1 cellular context compared by ENCODE assay signal in the genomic region with DNA sequence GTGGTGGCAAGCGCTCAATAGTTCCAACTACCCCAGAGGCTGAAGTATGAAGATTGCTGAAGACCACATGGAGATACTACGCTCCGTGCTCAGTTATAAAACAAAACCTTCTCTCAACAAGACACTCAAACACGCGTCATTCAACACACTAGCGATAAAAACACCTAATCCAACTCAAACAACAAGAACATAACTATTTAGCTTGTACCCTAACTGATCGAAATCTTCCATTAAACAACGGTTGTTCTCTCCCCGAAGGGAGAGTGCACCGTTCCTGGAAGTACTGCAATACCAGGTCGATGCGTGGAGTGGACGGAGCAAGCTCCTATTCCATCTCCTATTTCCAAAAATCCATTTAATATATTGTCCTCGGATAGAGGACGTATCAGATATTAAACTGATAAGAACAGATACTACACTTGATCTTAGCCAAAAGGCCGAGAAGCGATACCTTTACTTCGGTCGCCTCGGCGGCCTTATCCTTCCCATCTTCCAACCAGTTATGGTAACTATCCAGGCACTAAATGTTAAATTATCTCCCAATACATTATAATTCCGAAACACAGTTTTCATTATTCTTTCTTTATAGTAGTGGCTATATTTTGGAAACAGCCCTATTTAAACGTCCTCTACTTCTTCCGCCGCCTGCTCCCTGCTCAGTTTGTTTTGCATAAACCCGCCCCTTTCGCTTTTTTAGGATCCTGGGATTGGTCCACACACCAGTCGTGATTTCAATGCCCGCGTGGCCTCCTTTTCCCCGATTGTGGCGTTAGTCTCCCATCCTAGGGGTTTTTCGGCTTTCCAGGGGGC.
TF ChIP-seq lines count a peak whose summit lies in the region.

No MANE protein-coding gene starts in this region.

TF ChIP-seq in HepG2, 621 proteins besides CTCF, POLR2A, EP300 and RAD21 (continued from another document and continues in another):
- TF ChIP-seq, protein P1, sequence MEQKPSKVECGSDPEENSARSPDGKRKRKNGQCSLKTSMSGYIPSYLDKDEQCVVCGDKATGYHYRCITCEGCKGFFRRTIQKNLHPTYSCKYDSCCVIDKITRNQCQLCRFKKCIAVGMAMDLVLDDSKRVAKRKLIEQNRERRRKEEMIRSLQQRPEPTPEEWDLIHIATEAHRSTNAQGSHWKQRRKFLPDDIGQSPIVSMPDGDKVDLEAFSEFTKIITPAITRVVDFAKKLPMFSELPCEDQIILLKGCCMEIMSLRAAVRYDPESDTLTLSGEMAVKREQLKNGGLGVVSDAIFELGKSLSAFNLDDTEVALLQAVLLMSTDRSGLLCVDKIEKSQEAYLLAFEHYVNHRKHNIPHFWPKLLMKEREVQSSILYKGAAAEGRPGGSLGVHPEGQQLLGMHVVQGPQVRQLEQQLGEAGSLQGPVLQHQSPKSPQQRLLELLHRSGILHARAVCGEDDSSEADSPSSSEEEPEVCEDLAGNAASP (CRISPR knock-in tag; IDR thresholded peaks at IDR 0.05; ENCODE audit: borderline replicate concordance), result peak; percentile 86
- TF ChIP-seq ZFYVE20 (CRISPR knock-in tag; IDR thresholded peaks at IDR 0.05; ENCODE audit: borderline replicate concordance, low read depth), result peak; percentile 51; the same call in 1 of the 2 replicates
- TF ChIP-seq RCOR2 (CRISPR knock-in tag; IDR thresholded peaks at IDR 0.05), result peak; percentile 78
- TF ChIP-seq ZNF83 (CRISPR knock-in tag; IDR thresholded peaks at IDR 0.05; ENCODE audit: borderline replicate concordance), result no peak
- TF ChIP-seq GATAD1 (CRISPR knock-in tag; IDR thresholded peaks at IDR 0.05), result peak; percentile 83
- TF ChIP-seq ZNF264 (CRISPR knock-in tag; IDR thresholded peaks at IDR 0.05), result peak; percentile 96
- peak; percentile 66; the same call in 1 of the 2 replicates for TF ChIP-seq ZNF354B (CRISPR knock-in tag; IDR thresholded peaks at IDR 0.05)
- peak; percentile 43 for TF ChIP-seq NFE2 (CRISPR knock-in tag; IDR thresholded peaks at IDR 0.05)
- TF ChIP-seq, protein P2, sequence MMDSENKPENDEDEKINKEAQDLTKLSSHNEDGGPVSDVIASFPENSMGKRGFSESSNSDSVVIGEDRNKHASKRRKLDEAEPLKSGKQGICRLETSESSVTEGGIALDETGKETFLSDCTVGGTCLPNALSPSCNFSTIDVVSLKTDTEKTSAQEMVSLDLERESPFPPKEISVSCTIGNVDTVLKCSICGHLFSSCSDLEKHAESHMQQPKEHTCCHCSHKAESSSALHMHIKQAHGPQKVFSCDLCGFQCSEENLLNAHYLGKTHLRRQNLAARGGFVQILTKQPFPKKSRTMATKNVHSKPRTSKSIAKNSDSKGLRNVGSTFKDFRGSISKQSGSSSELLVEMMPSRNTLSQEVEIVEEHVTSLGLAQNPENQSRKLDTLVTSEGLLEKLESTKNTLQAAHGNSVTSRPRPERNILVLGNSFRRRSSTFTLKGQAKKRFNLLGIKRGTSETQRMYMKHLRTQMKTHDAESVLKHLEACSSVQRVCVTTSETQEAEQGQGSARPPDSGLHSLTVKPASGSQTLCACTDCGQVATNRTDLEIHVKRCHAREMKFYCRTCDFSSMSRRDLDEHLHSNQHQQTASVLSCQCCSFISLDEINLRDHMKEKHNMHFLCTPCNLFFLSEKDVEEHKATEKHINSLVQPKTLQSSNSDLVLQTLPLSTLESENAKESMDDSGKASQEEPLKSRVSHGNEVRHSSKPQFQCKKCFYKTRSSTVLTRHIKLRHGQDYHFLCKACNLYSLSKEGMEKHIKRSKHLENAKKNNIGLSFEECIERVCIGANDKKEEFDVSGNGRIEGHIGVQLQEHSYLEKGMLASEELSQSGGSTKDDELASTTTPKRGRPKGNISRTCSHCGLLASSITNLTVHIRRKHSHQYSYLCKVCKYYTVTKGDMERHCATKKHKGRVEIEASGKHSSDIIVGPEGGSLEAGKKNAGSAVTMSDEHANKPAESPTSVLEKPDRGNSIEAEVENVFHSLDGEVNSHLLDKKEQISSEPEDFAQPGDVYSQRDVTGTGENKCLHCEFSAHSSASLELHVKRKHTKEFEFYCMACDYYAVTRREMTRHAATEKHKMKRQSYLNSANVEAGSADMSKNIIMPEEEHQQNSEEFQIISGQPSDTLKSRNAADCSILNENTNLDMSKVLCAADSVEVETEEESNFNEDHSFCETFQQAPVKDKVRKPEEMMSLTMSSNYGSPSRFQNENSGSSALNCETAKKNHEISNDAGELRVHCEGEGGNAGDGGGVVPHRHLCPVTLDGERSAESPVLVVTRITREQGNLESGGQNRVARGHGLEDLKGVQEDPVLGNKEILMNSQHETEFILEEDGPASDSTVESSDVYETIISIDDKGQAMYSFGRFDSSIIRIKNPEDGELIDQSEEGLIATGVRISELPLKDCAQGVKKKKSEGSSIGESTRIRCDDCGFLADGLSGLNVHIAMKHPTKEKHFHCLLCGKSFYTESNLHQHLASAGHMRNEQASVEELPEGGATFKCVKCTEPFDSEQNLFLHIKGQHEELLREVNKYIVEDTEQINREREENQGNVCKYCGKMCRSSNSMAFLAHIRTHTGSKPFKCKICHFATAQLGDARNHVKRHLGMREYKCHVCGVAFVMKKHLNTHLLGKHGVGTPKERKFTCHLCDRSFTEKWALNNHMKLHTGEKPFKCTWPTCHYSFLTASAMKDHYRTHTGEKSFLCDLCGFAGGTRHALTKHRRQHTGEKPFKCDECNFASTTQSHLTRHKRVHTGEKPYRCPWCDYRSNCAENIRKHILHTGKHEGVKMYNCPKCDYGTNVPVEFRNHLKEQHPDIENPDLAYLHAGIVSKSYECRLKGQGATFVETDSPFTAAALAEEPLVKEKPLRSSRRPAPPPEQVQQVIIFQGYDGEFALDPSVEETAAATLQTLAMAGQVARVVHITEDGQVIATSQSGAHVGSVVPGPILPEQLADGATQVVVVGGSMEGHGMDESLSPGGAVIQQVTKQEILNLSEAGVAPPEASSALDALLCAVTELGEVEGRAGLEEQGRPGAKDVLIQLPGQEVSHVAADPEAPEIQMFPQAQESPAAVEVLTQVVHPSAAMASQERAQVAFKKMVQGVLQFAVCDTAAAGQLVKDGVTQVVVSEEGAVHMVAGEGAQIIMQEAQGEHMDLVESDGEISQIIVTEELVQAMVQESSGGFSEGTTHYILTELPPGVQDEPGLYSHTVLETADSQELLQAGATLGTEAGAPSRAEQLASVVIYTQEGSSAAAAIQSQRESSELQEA (CRISPR knock-in tag; IDR thresholded peaks at IDR 0.05; ENCODE audit: not compliant biosample characterization), result no peak
- TF ChIP-seq HNF4G (IDR thresholded peaks at IDR 0.05; ENCODE audit: borderline replicate concordance, low read depth, low read length), result peak; percentile 36; the same call in 1 of the 2 replicates
- 0 out of 2 replicates have a peak, but pooled peaks have one; percentile 58 for TF ChIP-seq HNF4G (CRISPR knock-in tag; IDR thresholded peaks at IDR 0.05; ENCODE audit: borderline replicate concordance, low read depth)
- no peak for TF ChIP-seq NFATC3 (CRISPR knock-in tag; IDR thresholded peaks at IDR 0.05)
- TF ChIP-seq CEBPG (CRISPR knock-in tag; IDR thresholded peaks at IDR 0.05), result peak; percentile 77
- no peak for TF ChIP-seq SMARCC2 (IDR thresholded peaks at IDR 0.05)
- TF ChIP-seq HOXA5 (CRISPR knock-in tag; IDR thresholded peaks at IDR 0.05), result peak; percentile 97
- TF ChIP-seq, protein P3, sequence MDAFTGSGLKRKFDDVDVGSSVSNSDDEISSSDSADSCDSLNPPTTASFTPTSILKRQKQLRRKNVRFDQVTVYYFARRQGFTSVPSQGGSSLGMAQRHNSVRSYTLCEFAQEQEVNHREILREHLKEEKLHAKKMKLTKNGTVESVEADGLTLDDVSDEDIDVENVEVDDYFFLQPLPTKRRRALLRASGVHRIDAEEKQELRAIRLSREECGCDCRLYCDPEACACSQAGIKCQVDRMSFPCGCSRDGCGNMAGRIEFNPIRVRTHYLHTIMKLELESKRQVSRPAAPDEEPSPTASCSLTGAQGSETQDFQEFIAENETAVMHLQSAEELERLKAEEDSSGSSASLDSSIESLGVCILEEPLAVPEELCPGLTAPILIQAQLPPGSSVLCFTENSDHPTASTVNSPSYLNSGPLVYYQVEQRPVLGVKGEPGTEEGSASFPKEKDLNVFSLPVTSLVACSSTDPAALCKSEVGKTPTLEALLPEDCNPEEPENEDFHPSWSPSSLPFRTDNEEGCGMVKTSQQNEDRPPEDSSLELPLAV (CRISPR knock-in tag; conservative IDR thresholded peaks at IDR 0.05; ENCODE audit: low read depth), result peak; percentile 95
- TF ChIP-seq PAF1 (CRISPR knock-in tag; IDR thresholded peaks at IDR 0.05), result peak; percentile 91
- TF ChIP-seq NPAS2 (CRISPR knock-in tag; IDR thresholded peaks at IDR 0.05; ENCODE audit: borderline replicate concordance), result no peak
- TF ChIP-seq, protein P4, sequence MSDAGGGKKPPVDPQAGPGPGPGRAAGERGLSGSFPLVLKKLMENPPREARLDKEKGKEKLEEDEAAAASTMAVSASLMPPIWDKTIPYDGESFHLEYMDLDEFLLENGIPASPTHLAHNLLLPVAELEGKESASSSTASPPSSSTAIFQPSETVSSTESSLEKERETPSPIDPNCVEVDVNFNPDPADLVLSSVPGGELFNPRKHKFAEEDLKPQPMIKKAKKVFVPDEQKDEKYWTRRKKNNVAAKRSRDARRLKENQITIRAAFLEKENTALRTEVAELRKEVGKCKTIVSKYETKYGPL (CRISPR knock-in tag; IDR thresholded peaks at IDR 0.05), result peak; percentile 83; the same call in 1 of the 2 replicates
- TF ChIP-seq MTA3 (CRISPR knock-in tag; IDR thresholded peaks at IDR 0.05), result no peak
- TF ChIP-seq NFRKB (IDR thresholded peaks at IDR 0.05), result no peak
- no peak for TF ChIP-seq SCMH1 (CRISPR knock-in tag; IDR thresholded peaks at IDR 0.05; ENCODE audit: borderline replicate concordance)
- TF ChIP-seq ZNF569 (CRISPR knock-in tag; IDR thresholded peaks at IDR 0.05; ENCODE audit: borderline replicate concordance), result no peak
- peak; percentile 99 for TF ChIP-seq SOX13 (IDR thresholded peaks at IDR 0.05)
- peak; percentile 84 to 100 for TF ChIP-seq SOX13 (CRISPR knock-in tag; conservative IDR thresholded peaks at IDR 0.05 in 1 of 2, IDR thresholded peaks at IDR 0.05 in 1 of 2)
- TF ChIP-seq CBX5 (CRISPR knock-in tag; IDR thresholded peaks at IDR 0.05; ENCODE audit: borderline replicate concordance), result peak; percentile 97
- peak; percentile 96 for TF ChIP-seq DNMT3B (CRISPR knock-in tag; conservative IDR thresholded peaks at IDR 0.05)
- peak; percentile 86 for TF ChIP-seq ZNF24 (IDR thresholded peaks at IDR 0.05)
- TF ChIP-seq PHF8 (CRISPR knock-in tag; IDR thresholded peaks at IDR 0.05), result peak; percentile 58
- peak; percentile 97 for TF ChIP-seq SMAD9 (CRISPR knock-in tag; IDR thresholded peaks at IDR 0.05)
- TF ChIP-seq NR2C2 (CRISPR knock-in tag; IDR thresholded peaks at IDR 0.05; ENCODE audit: borderline replicate concordance), result peak; percentile 69; the same call in 1 of the 2 replicates
- TF ChIP-seq ELF4 (CRISPR knock-in tag; IDR thresholded peaks at IDR 0.05; ENCODE audit: borderline replicate concordance), result no peak
- no peak for TF ChIP-seq FOXA1 (IDR thresholded peaks at IDR 0.05)
- TF ChIP-seq FOXA1 (CRISPR knock-in tag; IDR thresholded peaks at IDR 0.05), result peak; percentile 58
- TF ChIP-seq FLYWCH1 (CRISPR knock-in tag; IDR thresholded peaks at IDR 0.05), result no peak
- peak; percentile 73 for TF ChIP-seq BORCS8-MEF2B (CRISPR knock-in tag; IDR thresholded peaks at IDR 0.05)
- TF ChIP-seq, protein P5, sequence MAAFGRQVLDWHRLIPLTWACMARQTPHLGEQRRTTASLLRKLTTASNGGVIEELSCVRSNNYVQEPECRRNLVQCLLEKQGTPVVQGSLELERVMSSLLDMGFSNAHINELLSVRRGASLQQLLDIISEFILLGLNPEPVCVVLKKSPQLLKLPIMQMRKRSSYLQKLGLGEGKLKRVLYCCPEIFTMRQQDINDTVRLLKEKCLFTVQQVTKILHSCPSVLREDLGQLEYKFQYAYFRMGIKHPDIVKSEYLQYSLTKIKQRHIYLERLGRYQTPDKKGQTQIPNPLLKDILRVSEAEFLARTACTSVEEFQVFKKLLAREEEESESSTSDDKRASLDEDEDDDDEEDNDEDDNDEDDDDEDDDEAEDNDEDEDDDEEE (CRISPR knock-in tag; IDR thresholded peaks at IDR 0.05), result peak; percentile 58; the same call in 1 of the 2 replicates
- TF ChIP-seq TGIF2 (CRISPR knock-in tag; IDR thresholded peaks at IDR 0.05), result peak; percentile 86
- TF ChIP-seq, protein P6, sequence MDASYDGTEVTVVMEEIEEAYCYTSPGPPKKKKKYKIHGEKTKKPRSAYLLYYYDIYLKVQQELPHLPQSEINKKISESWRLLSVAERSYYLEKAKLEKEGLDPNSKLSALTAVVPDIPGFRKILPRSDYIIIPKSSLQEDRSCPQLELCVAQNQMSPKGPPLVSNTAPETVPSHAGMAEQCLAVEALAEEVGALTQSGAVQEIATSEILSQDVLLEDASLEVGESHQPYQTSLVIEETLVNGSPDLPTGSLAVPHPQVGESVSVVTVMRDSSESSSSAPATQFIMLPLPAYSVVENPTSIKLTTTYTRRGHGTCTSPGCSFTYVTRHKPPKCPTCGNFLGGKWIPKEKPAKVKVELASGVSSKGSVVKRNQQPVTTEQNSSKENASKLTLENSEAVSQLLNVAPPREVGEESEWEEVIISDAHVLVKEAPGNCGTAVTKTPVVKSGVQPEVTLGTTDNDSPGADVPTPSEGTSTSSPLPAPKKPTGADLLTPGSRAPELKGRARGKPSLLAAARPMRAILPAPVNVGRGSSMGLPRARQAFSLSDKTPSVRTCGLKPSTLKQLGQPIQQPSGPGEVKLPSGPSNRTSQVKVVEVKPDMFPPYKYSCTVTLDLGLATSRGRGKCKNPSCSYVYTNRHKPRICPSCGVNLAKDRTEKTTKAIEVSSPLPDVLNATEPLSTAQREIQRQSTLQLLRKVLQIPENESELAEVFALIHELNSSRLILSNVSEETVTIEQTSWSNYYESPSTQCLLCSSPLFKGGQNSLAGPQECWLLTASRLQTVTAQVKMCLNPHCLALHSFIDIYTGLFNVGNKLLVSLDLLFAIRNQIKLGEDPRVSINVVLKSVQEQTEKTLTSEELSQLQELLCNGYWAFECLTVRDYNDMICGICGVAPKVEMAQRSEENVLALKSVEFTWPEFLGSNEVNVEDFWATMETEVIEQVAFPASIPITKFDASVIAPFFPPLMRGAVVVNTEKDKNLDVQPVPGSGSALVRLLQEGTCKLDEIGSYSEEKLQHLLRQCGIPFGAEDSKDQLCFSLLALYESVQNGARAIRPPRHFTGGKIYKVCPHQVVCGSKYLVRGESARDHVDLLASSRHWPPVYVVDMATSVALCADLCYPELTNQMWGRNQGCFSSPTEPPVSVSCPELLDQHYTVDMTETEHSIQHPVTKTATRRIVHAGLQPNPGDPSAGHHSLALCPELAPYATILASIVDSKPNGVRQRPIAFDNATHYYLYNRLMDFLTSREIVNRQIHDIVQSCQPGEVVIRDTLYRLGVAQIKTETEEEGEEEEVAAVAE (CRISPR knock-in tag; IDR thresholded peaks at IDR 0.05; ENCODE audit: borderline replicate concordance), result peak; percentile 96
- no peak for TF ChIP-seq ZNF317 (CRISPR knock-in tag; IDR thresholded peaks at IDR 0.05)
- TF ChIP-seq SRY (CRISPR knock-in tag; IDR thresholded peaks at IDR 0.05), result no peak; the same call in 1 of the 2 replicates
- no peak for TF ChIP-seq ADNP (CRISPR knock-in tag; IDR thresholded peaks at IDR 0.05)
- peak; percentile 83 for TF ChIP-seq PITX1 (CRISPR knock-in tag; IDR thresholded peaks at IDR 0.05)
- TF ChIP-seq ZNF33A (CRISPR knock-in tag; IDR thresholded peaks at IDR 0.05; ENCODE audit: borderline replicate concordance), result 0 out of 2 replicates have a peak, but pooled peaks have one; percentile 50
- peak; percentile 70; the same call in 1 of the 2 replicates for TF ChIP-seq ZNF335 (CRISPR knock-in tag; IDR thresholded peaks at IDR 0.05)
- no peak for TF ChIP-seq ZNF34 (CRISPR knock-in tag; IDR thresholded peaks at IDR 0.05; ENCODE audit: borderline replicate concordance)
- TF ChIP-seq U2AF2 (IDR thresholded peaks at IDR 0.05; ENCODE audit: low read depth, low read length), result no peak
- peak; percentile 58; the same call in 1 of the 2 replicates for TF ChIP-seq SIN3B (IDR thresholded peaks at IDR 0.05; ENCODE audit: low read length)
